ENCODE assay signal across 27 cellular contexts in genomic region chr5:85017271-85017670, GRCh38.
DNase-seq lines count a peak whose midpoint lies in the region; ATAC-seq, FAIRE-seq and TF ChIP-seq lines count a peak whose summit lies in the region.
"Had no signal": no experiment of that assay in that cellular context is flagged by ENCODE, and none has a peak within 500 bp of the region (broad histone marks: within the 10 kb centered on the region; RNA-seq: fewer than 3 reads in every experiment).

No MANE protein-coding gene starts in this region.

- H3K4me1 Mint-ChIP-seq in osteocyte (ENCODE audit: unreplicated experiment): peaks cover 14% of the 10 kb centered on the region

- DNase-seq in ELR (ENCODE audit: low read depth): peak; percentile 0
- DNase-seq in adipocyte (ENCODE audit: low read depth): peak; percentile 61
- DNase-seq in dedifferentiated amniotic fluid mesenchymal stem cell (ENCODE audit: extremely low spot score): peak; percentile 70
- DNase-seq in osteocyte (ENCODE audit: extremely low spot score, unreplicated experiment): no peak
- no peak for DNase-seq in HepG2 (ENCODE audit: low spot score)
- DNase-seq in thyroid gland: no peak
- DNase-seq: AML-193; CD4-positive, alpha-beta T cell; Kasumi-1; MV-4-11; NCI-H1105; NCI-H1436 treated with DMSO at 0.1 percent for 48 hours; NCI-H187 treated with DMSO at 0.1 percent for 48 hours; NCI-H524 treated with DMSO at 0.1 percent for 48 hours; NCI-H774; NK-92 treated with Interleukin-12 subunit alpha and Interleukin-12 subunit beta, amount 100 ng/mL, for 24 hours; PC-9 had no signal

- CTCF ChIA-PET in HepG2 (lab: Yijun Ruan, JAX; ENCODE audit: low intra/inter-chr PET ratio, low total read pairs): no interaction called here

- intact Hi-C loops in HepG2 (cut with micrococcal nuclease; ENCODE audit: unreplicated experiment): no loop called here
- intact Hi-C loops in thyroid gland (cut with DNase I): no loop called here

- in situ Hi-C loops in HepG2 (cut with HindIII; ENCODE audit: extremely low pct_ligation_motif_present, low pct_unique_long_range_greater_than_20kb): no loop called here

- H3K9ac ChIP-seq in adipocyte (ENCODE audit: low read length) (no peak overlapping the region), HepG2 (ENCODE audit: insufficient read depth, low read depth, low read length) (no peak overlapping the region)
- H3K9ac ChIP-seq: BLaER1 treated with 17β-estradiol and CSF1 and Interleukin-3, amounts not matched to agents 10 nM and 100 nM had no signal

- no peaks in the 10 kb centered on the region for H4K20me1 ChIP-seq in HepG2 (ENCODE audit: insufficient read depth, low read length)
- H4K20me1 ChIP-seq: BLaER1 treated with 17β-estradiol and CSF1 and Interleukin-3, amounts not matched to agents 10 nM and 100 nM had no signal

- no peaks in the 10 kb centered on the region for H3K27me3 Mint-ChIP-seq in osteocyte (ENCODE audit: unreplicated experiment)
- H3K27me3 Mint-ChIP-seq: CD4-positive, alpha-beta T cell had no signal

- H3K9me3 Mint-ChIP-seq in osteocyte (ENCODE audit: unreplicated experiment): peaks cover 8% of the 10 kb centered on the region

- TF ChIP-seq POLR2A in HepG2 (IDR thresholded peaks at IDR 0.05; ENCODE audit: insufficient read depth in 1 of 2, low read depth in 2 of 2, low read length in 2 of 2) (no peak), thyroid gland (IDR thresholded peaks at IDR 0.05) (no peak)

- H3K4me1 ChIP-seq in adipocyte (ENCODE audit: control insufficient read depth, insufficient read depth, low read length): no peaks in the 10 kb centered on the region
- H3K4me1 ChIP-seq in HepG2 (ENCODE audit: insufficient read depth, low read length): no peaks in the 10 kb centered on the region
- H3K4me1 ChIP-seq in thyroid gland: no peaks in the 10 kb centered on the region
- H3K4me1 ChIP-seq: BLaER1 treated with 17β-estradiol and CSF1 and Interleukin-3, amounts not matched to agents 10 nM and 100 nM; SJSA1 had no signal

- TF ChIP-seq CTCF in osteocyte (IDR thresholded peaks at IDR 0.05): no peak
- TF ChIP-seq CTCF in HepG2 (CRISPR knock-in tag; IDR thresholded peaks at IDR 0.05): no peak
- no peak for TF ChIP-seq CTCF in thyroid gland (IDR thresholded peaks at IDR 0.05)

- TF ChIP-seq EP300 in HepG2 (IDR thresholded peaks at IDR 0.05; ENCODE audit: low read depth in 2 of 2, low read length in 2 of 2) (no peak), HepG2 (CRISPR knock-in tag; IDR thresholded peaks at IDR 0.05; ENCODE audit: borderline replicate concordance) (no peak)

- BruUV-seq in HepG2 (replicated peaks; lab: Mats Ljungman, UMichigan): no TSS peak

- no peak overlapping the region for H2AFZ ChIP-seq in HepG2 (ENCODE audit: low read length)
- H2AFZ ChIP-seq: PC-9 had no signal

- no peaks in the 10 kb centered on the region for H3K27me3 ChIP-seq in adipocyte (replicated peaks; ENCODE audit: control insufficient read depth, insufficient read depth, low read length)
- no peaks in the 10 kb centered on the region for H3K27me3 ChIP-seq in HepG2 (ENCODE audit: control insufficient read depth in 1 of 2, insufficient read depth in 2 of 2, low read length in 2 of 2)
- no peaks in the 10 kb centered on the region for H3K27me3 ChIP-seq in thyroid gland
- H3K27me3 ChIP-seq: BLaER1 treated with 17β-estradiol and CSF1 and Interleukin-3, amounts not matched to agents 10 nM and 100 nM; SJSA1 had no signal

- peaks cover under 1% of the 10 kb centered on the region for H3K36me3 Mint-ChIP-seq in osteocyte (ENCODE audit: unreplicated experiment)

- peak overlapping the region; percentile 55 for H3K27ac Mint-ChIP-seq in osteocyte (ENCODE audit: unreplicated experiment)
- H3K27ac Mint-ChIP-seq: CD4-positive, alpha-beta T cell had no signal

- H3K9me3 ChIP-seq in adipocyte (ENCODE audit: control insufficient read depth, low read length): no peaks in the 10 kb centered on the region
- H3K9me3 ChIP-seq in HepG2 (ENCODE audit: low read length): no peaks in the 10 kb centered on the region
- H3K9me3 ChIP-seq in thyroid gland: no peaks in the 10 kb centered on the region
- H3K9me3 ChIP-seq: BLaER1 treated with 17β-estradiol and CSF1 and Interleukin-3, amounts not matched to agents 10 nM and 100 nM; SJSA1 had no signal

- WGBS in HepG2 (ENCODE audit: low lambda C conversion rate): 5% methylated on average over 2 of the region's 2 CpGs
- 79 to 81% methylated on average over 2 of the region's 2 CpGs for WGBS in thyroid gland, 2 donors

- H3K4me2 ChIP-seq in HepG2 (ENCODE audit: low read depth, low read length): no peak overlapping the region
- H3K4me2 ChIP-seq: BLaER1 treated with 17β-estradiol and CSF1 and Interleukin-3, amounts not matched to agents 10 nM and 100 nM; PC-9 had no signal

- H3K36me3 ChIP-seq in adipocyte (ENCODE audit: control insufficient read depth, insufficient read depth, low read length, severe bottlenecking) (no peaks in the 10 kb centered on the region), HepG2 (replicated peaks in 1 of 2; ENCODE audit: control insufficient read depth in 1 of 2, insufficient read depth in 2 of 2, low read length in 2 of 2) (no peaks in the 10 kb centered on the region), thyroid gland (no peaks in the 10 kb centered on the region)
- H3K36me3 ChIP-seq: BLaER1 treated with 17β-estradiol and CSF1 and Interleukin-3, amounts not matched to agents 10 nM and 100 nM; SJSA1 had no signal

- H3K4me3 Mint-ChIP-seq in osteocyte (ENCODE audit: unreplicated experiment): no peak overlapping the region
- H3K4me3 Mint-ChIP-seq: CD4-positive, alpha-beta T cell had no signal

- FAIRE-seq in HepG2 (lab: Jason Lieb, UNC): no peak
- FAIRE-seq: D721Med, G401.6, K562 had no signal

- ATAC-seq in GM19023 (IDR thresholded peaks at IDR 0.05; ENCODE audit: unreplicated experiment): no peak
- no peak for ATAC-seq in GM21786 (IDR thresholded peaks at IDR 0.05; ENCODE audit: unreplicated experiment)
- no peak for ATAC-seq in HepG2
- ATAC-seq: HCT116, K562, Right ventricle myocardium inferior had no signal

- H3K4me3 ChIP-seq in adipocyte (ENCODE audit: low read length) (no peak overlapping the region), HepG2 (replicated peaks in 1 of 3; ENCODE audit: insufficient read depth in 1 of 3, low read depth in 2 of 3, low read length in 3 of 3) (no peak overlapping the region), thyroid gland (replicated peaks in 1 of 3) (no peak overlapping the region)
- H3K4me3 ChIP-seq: BLaER1 treated with 17β-estradiol and CSF1 and Interleukin-3, amounts not matched to agents 10 nM and 100 nM; K562; PC-9; SJSA1 had no signal

- no peaks in the 10 kb centered on the region for H3K79me2 ChIP-seq in HepG2 (ENCODE audit: insufficient read depth, low read length)

- no peak for TF ChIP-seq RAD21 in HepG2 (CRISPR knock-in tag; IDR thresholded peaks at IDR 0.05)

- POLR2A ChIA-PET in HepG2 (lab: Yijun Ruan, JAX): no interaction called here

- H3K27ac ChIP-seq in HepG2 (ENCODE audit: extremely low read length, insufficient read depth, low read length): no peak overlapping the region
- no peak overlapping the region for H3K27ac ChIP-seq in thyroid gland
- H3K27ac ChIP-seq: BLaER1 treated with 17β-estradiol and CSF1 and Interleukin-3, amounts not matched to agents 10 nM and 100 nM; HL-60; PC-9; SJSA1 had no signal

TF ChIP-seq in HepG2, 621 proteins besides CTCF, POLR2A, EP300 and RAD21 (continues in another document):
- no peak for TF ChIP-seq ZC3H13 (CRISPR knock-in tag; IDR thresholded peaks at IDR 0.05)
- TF ChIP-seq ZFP37 (CRISPR knock-in tag; IDR thresholded peaks at IDR 0.05; ENCODE audit: borderline replicate concordance): no peak
- no peak for TF ChIP-seq SMARCE1 (IDR thresholded peaks at IDR 0.05; ENCODE audit: borderline replicate concordance)
- no peak for TF ChIP-seq ZHX1 (CRISPR knock-in tag; IDR thresholded peaks at IDR 0.05; ENCODE audit: low read depth)
- no peak for TF ChIP-seq HNRNPLL (IDR thresholded peaks at IDR 0.05; ENCODE audit: low read depth, low read length, poor library complexity, severe bottlenecking)

Comparison
In these comparisons a context has a peak if more than half of its experiments do, and no peak if none do; other contexts are left out.
1. DNase-seq: peak in ELR (single experiment), adipocyte (single experiment) and dedifferentiated amniotic fluid mesenchymal stem cell (single experiment); none in osteocyte (single experiment), HepG2 (single experiment) and thyroid gland (0 of 2).